8 cellular contexts compared by ENCODE assay signal in genomic region chr17:59840329-59840907, GRCh38. TPM values are rescaled to one million over a fixed set of nuclear protein-coding genes. Genes with fewer than 3 reads are reported as not detected.
DNase-seq lines count a peak whose midpoint lies in the region; ATAC-seq and TF ChIP-seq lines count a peak whose summit lies in the region.

No MANE protein-coding gene starts in this region.

- 4 to 14% (median 7%) methylated on average over 3 of the region's 3 CpGs for WGBS in ovary, 3 donors

- no peak overlapping the region for H3K9ac ChIP-seq in endocrine pancreas (ENCODE audit: control insufficient read depth, insufficient read depth, low read length)

- H3K9me3 ChIP-seq in Peyer's patch (no peaks in the 10 kb centered on the region), endocrine pancreas (ENCODE audit: control insufficient read depth, low read length) (no peaks in the 10 kb centered on the region), ovary (no peaks in the 10 kb centered on the region)

- H3K4me1 ChIP-seq in Peyer's patch (peaks cover 0 to 41% (median 22%) of the 10 kb centered on the region in 4 donors), endocrine pancreas (ENCODE audit: control insufficient read depth, insufficient read depth, low read length) (peaks cover 6% of the 10 kb centered on the region), ovary (ENCODE audit: insufficient read depth) (peaks cover 4% of the 10 kb centered on the region)

- DNase-seq in Peyer's patch: peak in 1 of 3 donors; percentile 46
- DNase-seq in ovary: no peak
- DNase-seq in NCI-H2196 (lab: John Stamatoyannopoulos, UW; ENCODE audit: unreplicated experiment): no peak
- DNase-seq in nucleus accumbens (lab: John Stamatoyannopoulos, UW): no peak
- DNase-seq in GM10266 (ENCODE audit: extremely low spot score): no peak

- intact Hi-C loops in ovary (cut with DNase I): no loop called here

- H3K4me3 ChIP-seq in GM12875 (ENCODE audit: low read depth, low read length): peak overlapping the region; percentile 61
- peak overlapping the region; percentile 48 to 74 (median 58) for H3K4me3 ChIP-seq in Peyer's patch
- H3K4me3 ChIP-seq in endocrine pancreas (ENCODE audit: control insufficient read depth, insufficient read depth, low read length): peak overlapping the region; percentile 98
- H3K4me3 ChIP-seq in ovary: peak overlapping the region; percentile 63

- TF ChIP-seq CTCF in GM12875 (IDR thresholded peaks at IDR 0.05; ENCODE audit: borderline replicate concordance, insufficient read depth, low read depth, low read length): no peak
- no peak for TF ChIP-seq CTCF in Peyer's patch (IDR thresholded peaks at IDR 0.05)
- no peak for TF ChIP-seq CTCF in ovary (IDR thresholded peaks at IDR 0.05)
- no peak for TF ChIP-seq CTCF in GM10266 (IDR thresholded peaks at IDR 0.05; ENCODE audit: control insufficient read depth, insufficient read depth, low read depth, missing control alignments)

- H3K27ac ChIP-seq in Peyer's patch: peak overlapping the region; percentile 78 to 96 (median 90)
- H3K27ac ChIP-seq in ovary: peak overlapping the region; percentile 82 to 89

- H3K36me3 ChIP-seq in Peyer's patch (peaks cover 0 to 20% (median 0%) of the 10 kb centered on the region in 3 donors), endocrine pancreas (ENCODE audit: control insufficient read depth, insufficient read depth, low read length) (peaks cover 6% of the 10 kb centered on the region), ovary (no peaks in the 10 kb centered on the region)

- ATAC-seq in HG03442 (IDR thresholded peaks at IDR 0.05; ENCODE audit: unreplicated experiment): no peak

- H3K27me3 ChIP-seq in Peyer's patch: no peaks in the 10 kb centered on the region
- H3K27me3 ChIP-seq in endocrine pancreas (ENCODE audit: control insufficient read depth, insufficient read depth, low read length): no peaks in the 10 kb centered on the region
- H3K27me3 ChIP-seq in ovary: no peaks in the 10 kb centered on the region

- no peak for TF ChIP-seq EP300 in ovary (IDR thresholded peaks at IDR 0.05)

- TF ChIP-seq POLR2A in Peyer's patch (IDR thresholded peaks at IDR 0.05): peak in 1 of 2 donors; percentile 12
- TF ChIP-seq POLR2A in ovary (IDR thresholded peaks at IDR 0.05): no peak

RNA-seq across cellular contexts. Expression of gene TUBD1, which starts 52.3 kb away (rescaled TPM):
- total RNA-seq in Peyer's patch (10 to 100 TPM in 1 of 4 donors, 1 to 10 TPM in 3; 8.4 to 12.2 (median 9.5) TPM), ovary (10 to 100 TPM; 10.6 to 22.9 (median 14.3) TPM)
- 10 to 100 TPM in 1 of 2 donors, 1 to 10 TPM in 1; 9.1 to 10.2 TPM for polyA plus RNA-seq in ovary

RNA-seq across cellular contexts. Expression of gene RPS6KB1, which starts 52.5 kb away (rescaled TPM):
- total RNA-seq in Peyer's patch (10 to 100 TPM; 21.5 to 43.0 (median 29.9) TPM), ovary (10 to 100 TPM; 29.2 to 46.2 (median 41.1) TPM)
- polyA plus RNA-seq in ovary: 10 to 100 TPM; 14.8 to 22.7 TPM
